In genomic region chr2:177303939-177304338, GRCh38 we compare ENCODE assay signal across 20 cellular contexts.
"Had no signal": no experiment of that assay in that cellular context is flagged by ENCODE, and none has a peak within 500 bp of the region (broad histone marks: within the 10 kb centered on the region; RNA-seq: fewer than 3 reads in every experiment).

No MANE protein-coding gene starts in this region.

- H3K4me2 ChIP-seq: hepatocyte, neural progenitor cell, smooth muscle cell had no signal

- H3K4me3 ChIP-seq: hepatocyte, lung, neural progenitor cell, pancreas, smooth muscle cell had no signal

- H3K79me2 ChIP-seq: hepatocyte had no signal

- H3K27ac ChIP-seq: hepatocyte, neural progenitor cell, pancreas had no signal

- H3K36me3 ChIP-seq: neural progenitor cell, pancreas had no signal

- ATAC-seq: effector memory CD8-positive, alpha-beta T cell; left colon; left ventricle myocardium superior; natural killer cell treated with Interleukin-12 subunit alpha and Interleukin-12 subunit beta and Interleukin-15 and Interleukin-18, amount 100 ng/mL, for 72 hours; pancreas; right cardiac atrium had no signal

- DNase-seq: cortex of kidney; effector memory CD8-positive, alpha-beta T cell; erythroblast; foreskin melanocyte; head of caudate nucleus; left colon; left ventricle myocardium superior; mesenchymal stem cell; midbrain; nucleus accumbens; pancreas; right cardiac atrium; stimulated activated CD4-positive, alpha-beta T cell treated with anti-CD3 and anti-CD28 coated beads, Interleukin-2, amount 100 ng/mL, for 48 hours; stimulated activated naive CD4-positive, alpha-beta T cell treated with Interleukin-2 at 50 U/mL for 16 hours; trophoblast cell had no signal

- H2AFZ ChIP-seq: hepatocyte, neural progenitor cell had no signal

- H3K27me3 ChIP-seq: hepatocyte, neural progenitor cell, pancreas had no signal

- H3K9me3 ChIP-seq: pancreas had no signal

- H3K9ac ChIP-seq: neural progenitor cell had no signal

- H3K4me1 ChIP-seq: pancreas had no signal
